ENCODE assay signal across 28 cellular contexts in genomic region chr1:116674761-116675160, GRCh38. TPM values are rescaled to one million over a fixed set of nuclear protein-coding genes. Genes with fewer than 3 reads are reported as not detected.
"Had no signal": no experiment of that assay in that cellular context is flagged by ENCODE, and none has a peak within 500 bp of the region (broad histone marks: within the 10 kb centered on the region; RNA-seq: fewer than 3 reads in every experiment).

No MANE protein-coding gene starts in this region.

- H3K4me3 Mint-ChIP-seq: activated CD4-positive, alpha-beta memory T cell treated with anti-CD3 and anti-CD28 coated beads, Interleukin-2, amount 10 ng/mL, durations not matched to agents 7 days and 5 days; activated CD8-positive, alpha-beta memory T cell treated with anti-CD3 and anti-CD28 coated beads, Interleukin-2, amount 10 ng/mL, durations not matched to agents 7 days and 5 days; activated naive CD4-positive, alpha-beta T cell treated with anti-CD3 and anti-CD28 coated beads, Interleukin-2, amount 50 U/mL, for 24 hours; activated T-helper 1 cell treated with anti-CD3 and anti-CD28 coated beads, Interleukin-12 subunit alpha, Interleukin-12 subunit beta, Interleukin-2, Interleukin-4 antibody, amounts not matched to agents 30 ng/mL and 10 ng/mL and 1 ng/mL, durations not matched to agents 14 hours and 24 hours and 36 hours; central memory CD8-positive, alpha-beta T cell; immature natural killer cell; naive thymus-derived CD4-positive, alpha-beta T cell; neural crest cell; stimulated activated naive B cell treated with anti-CD40 and anti-IgM and Interleukin-4, amounts not matched to agents 10 μg/mL and 1 μg/mL and 100 μg/mL, for 72 hours; T-helper 1 cell treated with Interleukin-12 subunit alpha and Interleukin-12 subunit beta and Interleukin-4 antibody, amounts not matched to agents 30 μg/mL and 1 μg/mL, for 36 hours had no signal

- H3K27me3 ChIP-seq: hepatocyte, sigmoid colon, transverse colon, vagina had no signal

- H3K36me3 Mint-ChIP-seq: activated CD8-positive, alpha-beta memory T cell treated with anti-CD3 and anti-CD28 coated beads, Interleukin-2, amount 10 ng/mL, durations not matched to agents 7 days and 5 days; activated naive CD4-positive, alpha-beta T cell treated with anti-CD3 and anti-CD28 coated beads, Interleukin-2, amount 50 U/mL, for 24 hours; immature natural killer cell; stimulated activated naive B cell treated with anti-CD40 and anti-IgM and Interleukin-4, amounts not matched to agents 10 μg/mL and 1 μg/mL and 100 μg/mL, for 72 hours had no signal

- H3K4me2 ChIP-seq: hepatocyte had no signal

- H3K9me3 Mint-ChIP-seq: activated CD4-positive, alpha-beta memory T cell treated with anti-CD3 and anti-CD28 coated beads, Interleukin-2, amount 10 ng/mL, durations not matched to agents 7 days and 5 days; activated naive CD4-positive, alpha-beta T cell treated with anti-CD3 and anti-CD28 coated beads, Interleukin-2, amount 50 U/mL, for 24 hours; activated T-helper 1 cell treated with anti-CD3 and anti-CD28 coated beads, Interleukin-12 subunit alpha, Interleukin-12 subunit beta, Interleukin-2, Interleukin-4 antibody, amounts not matched to agents 30 ng/mL and 10 ng/mL and 1 ng/mL, durations not matched to agents 14 hours and 24 hours and 36 hours; central memory CD8-positive, alpha-beta T cell; neural crest cell; stimulated activated naive B cell treated with anti-CD40 and anti-IgM and Interleukin-4, amounts not matched to agents 10 μg/mL and 1 μg/mL and 100 μg/mL, for 72 hours; T-helper 1 cell treated with Interleukin-12 subunit alpha and Interleukin-12 subunit beta and Interleukin-4 antibody, amounts not matched to agents 30 μg/mL and 1 μg/mL, for 36 hours had no signal

- H3K27ac ChIP-seq: brain microvascular endothelial cell, esophagus squamous epithelium, hepatocyte, left lung, sigmoid colon, transverse colon, vagina had no signal

- H3K79me2 ChIP-seq: hepatocyte had no signal

- H3K4me1 ChIP-seq: left lung, transverse colon had no signal

- H3K27ac Mint-ChIP-seq: activated CD4-positive, alpha-beta memory T cell treated with anti-CD3 and anti-CD28 coated beads, Interleukin-2, amount 10 ng/mL, durations not matched to agents 7 days and 5 days; activated CD8-positive, alpha-beta memory T cell treated with anti-CD3 and anti-CD28 coated beads, Interleukin-2, amount 10 ng/mL, durations not matched to agents 7 days and 5 days; activated naive CD4-positive, alpha-beta T cell treated with anti-CD3 and anti-CD28 coated beads, Interleukin-2, amount 50 U/mL, for 24 hours; activated T-helper 1 cell treated with anti-CD3 and anti-CD28 coated beads, Interleukin-12 subunit alpha, Interleukin-12 subunit beta, Interleukin-2, Interleukin-4 antibody, amounts not matched to agents 30 ng/mL and 10 ng/mL and 1 ng/mL, durations not matched to agents 14 hours and 24 hours and 36 hours; immature natural killer cell; naive thymus-derived CD4-positive, alpha-beta T cell; stimulated activated naive B cell treated with anti-CD40 and anti-IgM and Interleukin-4, amounts not matched to agents 10 μg/mL and 1 μg/mL and 100 μg/mL, for 72 hours; T-helper 1 cell treated with Interleukin-12 subunit alpha and Interleukin-12 subunit beta and Interleukin-4 antibody, amounts not matched to agents 30 μg/mL and 1 μg/mL, for 36 hours had no signal

- H3K9me3 ChIP-seq: esophagus squamous epithelium, left lung, sigmoid colon, transverse colon, vagina had no signal

- H3K4me3 ChIP-seq: esophagus squamous epithelium, hepatocyte, left lung, lung, sigmoid colon, transverse colon, vagina had no signal

- DNase-seq: activated CD4-positive, alpha-beta memory T cell treated with anti-CD3 and anti-CD28 coated beads, Interleukin-2, amount 10 ng/mL, durations not matched to agents 7 days and 5 days; activated CD4-positive, alpha-beta T cell treated with anti-CD3 and anti-CD28 coated beads for 4 hours; activated CD4-positive, CD25-positive, alpha-beta regulatory T cell; activated CD8-positive, alpha-beta memory T cell treated with anti-CD3 and anti-CD28 coated beads, Interleukin-2, amount 10 ng/mL, durations not matched to agents 7 days and 5 days; activated gamma-delta T cell; aorta; brain microvascular endothelial cell; effector memory CD4-positive, alpha-beta T cell; esophagus squamous epithelium; foreskin melanocyte; immature natural killer cell; kidney glomerular epithelial cell; left lung; naive thymus-derived CD4-positive, alpha-beta T cell; sigmoid colon; stimulated activated CD4-positive, alpha-beta T cell treated with anti-CD3 and anti-CD28 coated beads, Interleukin-2, amount 100 ng/mL, for 48 hours; stimulated activated CD8-positive, alpha-beta memory T cell treated with anti-CD3 and anti-CD28 coated beads, Interleukin-4, amount 100 ng/mL, for 48 hours; stimulated activated naive B cell treated with anti-CD40 and anti-IgM and Interleukin-4, amounts not matched to agents 10 μg/mL and 1 μg/mL and 100 μg/mL, for 72 hours; T1000; transverse colon had no signal

- H2AFZ ChIP-seq: hepatocyte had no signal

- H3K36me3 ChIP-seq: brain microvascular endothelial cell, esophagus squamous epithelium, left lung, sigmoid colon, transverse colon, vagina had no signal

- H3K4me1 Mint-ChIP-seq: activated naive CD4-positive, alpha-beta T cell treated with anti-CD3 and anti-CD28 coated beads, Interleukin-2, amount 50 U/mL, for 24 hours; central memory CD8-positive, alpha-beta T cell; immature natural killer cell had no signal

RNA-seq across cellular contexts. Expression of gene IGSF3, which starts 7.2 kb away (rescaled TPM):
- polyA plus RNA-seq: immature natural killer cell had no signal
